In the genomic region with DNA sequence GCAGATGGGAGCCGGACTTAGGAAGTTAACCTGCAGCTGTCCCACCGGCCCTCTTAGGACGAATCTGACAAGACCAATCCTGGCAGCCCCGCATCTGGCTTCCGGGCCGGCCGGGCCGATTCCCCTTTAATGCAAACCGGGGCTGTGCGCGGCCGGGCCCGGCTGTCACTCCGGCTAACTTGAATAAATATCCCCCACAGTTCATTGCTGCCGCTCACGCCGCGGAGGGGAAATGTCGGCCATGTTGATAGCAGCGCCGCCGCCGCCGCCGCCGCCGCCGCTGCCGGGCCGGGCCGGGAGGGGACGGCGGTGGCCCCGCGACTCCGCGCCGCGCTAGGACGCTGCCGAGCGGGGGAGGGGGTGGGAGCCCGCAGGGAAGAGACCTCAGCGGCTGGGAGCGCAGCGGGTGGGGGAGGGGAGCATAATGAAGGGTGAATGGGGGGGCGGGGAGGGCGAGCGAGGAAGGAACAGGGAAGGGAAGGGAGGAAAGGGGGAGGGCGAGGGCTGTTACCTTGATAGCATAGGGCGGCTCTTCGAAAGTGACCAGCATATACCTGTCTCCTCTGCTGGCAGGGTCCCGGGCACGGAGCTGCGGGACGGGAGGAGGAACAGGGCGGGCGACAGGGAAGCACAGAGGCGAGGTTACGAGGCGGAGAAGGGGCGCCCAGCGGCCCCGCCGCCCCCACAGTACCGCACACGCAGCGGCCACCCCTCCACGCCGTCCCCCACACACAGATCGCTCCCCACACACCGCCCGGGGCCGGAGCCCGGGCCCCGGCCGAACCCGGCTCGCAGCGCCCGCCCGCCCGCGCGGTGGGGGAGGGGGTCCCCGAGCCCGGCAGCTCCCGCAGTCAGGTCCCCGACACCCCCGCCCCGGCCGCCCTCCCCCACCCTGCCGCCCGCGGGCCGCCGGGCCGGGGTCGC, we compare ENCODE assay signal across 8 cellular contexts. TPM values are rescaled to one million over a fixed set of nuclear protein-coding genes. Genes with fewer than 3 reads are reported as not detected.
DNase-seq lines count a peak whose midpoint lies in the region; ATAC-seq and TF ChIP-seq lines count a peak whose summit lies in the region.

No MANE protein-coding gene starts in this region.

- TF ChIP-seq CTCF in DND-41 (IDR thresholded peaks at IDR 0.05; ENCODE audit: borderline replicate concordance, extremely low read depth, low read length, poor library complexity, severe bottlenecking) (no peak), osteoblast (IDR thresholded peaks at IDR 0.05; ENCODE audit: extremely low read depth, low read depth, low read length) (no peak), testis (IDR thresholded peaks at IDR 0.05) (no peak)

- no peak for TF ChIP-seq POLR2A in testis (IDR thresholded peaks at IDR 0.05)

- WGBS in testis, 2 donors, result 0 to 2% methylated on average over 29 to 51 of the region's 99 CpGs

- H3K9me3 ChIP-seq in DND-41 (ENCODE audit: insufficient read depth, low read length, severe bottlenecking) (peaks cover 19% of the 10 kb centered on the region), osteoblast (ENCODE audit: low read depth, low read length) (no peaks in the 10 kb centered on the region), testis (no peaks in the 10 kb centered on the region)

- H3K4me2 ChIP-seq in DND-41 (ENCODE audit: insufficient read depth, low read length) (peak overlapping the region; percentile 64), osteoblast (ENCODE audit: insufficient read depth, low read length) (peak overlapping the region; percentile 96)

- H4K20me1 ChIP-seq in DND-41 (ENCODE audit: insufficient read depth, low read length), result no peaks in the 10 kb centered on the region
- H4K20me1 ChIP-seq in osteoblast (ENCODE audit: insufficient read depth, low read length), result no peaks in the 10 kb centered on the region

- intact Hi-C loops in testis (cut with DNase I; ENCODE audit: low total_unique reads), result loop anchor here (5.0 to 10.0 kb wide), 2 partner anchors 133 to 351 kb away; partner anchors contain the start of genes DHRS12 and WDFY2

- H2AFZ ChIP-seq in DND-41 (ENCODE audit: low read depth, low read length) (peak overlapping the region; percentile 84), osteoblast (ENCODE audit: low read length) (peak overlapping the region; percentile 36)

- H3K27ac ChIP-seq in DND-41 (ENCODE audit: low read length), result peak overlapping the region; percentile 97
- peak overlapping the region; percentile 88 for H3K27ac ChIP-seq in osteoblast (ENCODE audit: low read depth, low read length)
- H3K27ac ChIP-seq in testis, result peak overlapping the region; percentile 99 to 100

- H3K36me3 ChIP-seq in DND-41 (ENCODE audit: insufficient read depth, low read length) (peaks cover 48% of the 10 kb centered on the region), osteoblast (ENCODE audit: insufficient read depth, low read length) (peaks cover 43% of the 10 kb centered on the region), testis (ENCODE audit: low read depth, missing control alignments) (no peaks in the 10 kb centered on the region)

- H3K79me2 ChIP-seq in DND-41 (ENCODE audit: insufficient read depth, low read length) (peaks cover 27% of the 10 kb centered on the region), osteoblast (ENCODE audit: insufficient read depth, low read length) (peaks cover 36% of the 10 kb centered on the region)

- ATAC-seq in DND-41 (ENCODE audit: insufficient read depth, low read depth), result peak; percentile 35
- peak; percentile 24 for ATAC-seq in GM21737 (IDR thresholded peaks at IDR 0.05; ENCODE audit: unreplicated experiment)

- peak overlapping the region; percentile 92 for H3K9ac ChIP-seq in DND-41 (ENCODE audit: low read depth, low read length)

- DNase-seq in DND-41 (peak; percentile 81), LoVo (ENCODE audit: low spot score) (peak; percentile 78), SK-N-DZ (ENCODE audit: low spot score) (peak; percentile 68), glomerular visceral epithelial cell (ENCODE audit: extremely low spot score) (peak; percentile 75), osteoblast (ENCODE audit: insufficient read length, low spot score, missing footprints) (peak; percentile 90), testis (peak; percentile 82)
- DNase-seq in activated naive CD4-positive, alpha-beta T cell treated with anti-CD3 and anti-CD28 coated beads, Interleukin-2, amount 50 U/mL, for 16 hours, result peak; percentile 78

- no peaks in the 10 kb centered on the region for H3K27me3 ChIP-seq in DND-41 (ENCODE audit: insufficient read depth, low read length, poor library complexity)
- no peaks in the 10 kb centered on the region for H3K27me3 ChIP-seq in osteoblast (ENCODE audit: insufficient read depth, low read length)
- no peaks in the 10 kb centered on the region for H3K27me3 ChIP-seq in testis

- H3K4me1 ChIP-seq in DND-41 (ENCODE audit: insufficient read depth, low read length), result peaks cover 24% of the 10 kb centered on the region
- H3K4me1 ChIP-seq in osteoblast (ENCODE audit: insufficient read depth, low read length), result peaks cover 18% of the 10 kb centered on the region
- peaks cover 13% of the 10 kb centered on the region for H3K4me1 ChIP-seq in testis

- H3K4me3 ChIP-seq in DND-41 (ENCODE audit: low read depth in 1 of 2, low read length in 2 of 2), result peak overlapping the region; percentile 67 to 90
- peak overlapping the region; percentile 86 for H3K4me3 ChIP-seq in osteoblast (ENCODE audit: insufficient read depth, low read length)
- peak overlapping the region; percentile 91 to 98 for H3K4me3 ChIP-seq in testis

RNA-seq across cellular contexts. Expression of gene INTS6, which starts 1.1 kb away (rescaled TPM):
- 15.6 and 19.5 TPM in 2 replicates for polyA plus RNA-seq in SK-N-DZ (2014; cell fraction: cytosol; rRNA removed)
- polyA plus RNA-seq in SK-N-DZ (2014; cell fraction: nucleus; rRNA removed), result 21.7 and 22.4 TPM in 2 replicates
- total RNA-seq in osteoblast (40.5 and 47.4 TPM in 2 replicates), testis (100 to 1,000 TPM in 1 of 2 donors, 10 to 100 TPM in 1; 97.6 to 132 TPM)
- 130 TPM for polyA plus RNA-seq in testis (ENCODE audit: insufficient read depth, low read depth, low replicate concordance)

Comparison
In these comparisons a context has a peak if more than half of its experiments do, and no peak if none do; other contexts are left out.
1. Peak in every context shown above with its lines: DNase-seq, ATAC-seq, H3K4me3 ChIP-seq and H3K27ac ChIP-seq.